In the genomic region with DNA sequence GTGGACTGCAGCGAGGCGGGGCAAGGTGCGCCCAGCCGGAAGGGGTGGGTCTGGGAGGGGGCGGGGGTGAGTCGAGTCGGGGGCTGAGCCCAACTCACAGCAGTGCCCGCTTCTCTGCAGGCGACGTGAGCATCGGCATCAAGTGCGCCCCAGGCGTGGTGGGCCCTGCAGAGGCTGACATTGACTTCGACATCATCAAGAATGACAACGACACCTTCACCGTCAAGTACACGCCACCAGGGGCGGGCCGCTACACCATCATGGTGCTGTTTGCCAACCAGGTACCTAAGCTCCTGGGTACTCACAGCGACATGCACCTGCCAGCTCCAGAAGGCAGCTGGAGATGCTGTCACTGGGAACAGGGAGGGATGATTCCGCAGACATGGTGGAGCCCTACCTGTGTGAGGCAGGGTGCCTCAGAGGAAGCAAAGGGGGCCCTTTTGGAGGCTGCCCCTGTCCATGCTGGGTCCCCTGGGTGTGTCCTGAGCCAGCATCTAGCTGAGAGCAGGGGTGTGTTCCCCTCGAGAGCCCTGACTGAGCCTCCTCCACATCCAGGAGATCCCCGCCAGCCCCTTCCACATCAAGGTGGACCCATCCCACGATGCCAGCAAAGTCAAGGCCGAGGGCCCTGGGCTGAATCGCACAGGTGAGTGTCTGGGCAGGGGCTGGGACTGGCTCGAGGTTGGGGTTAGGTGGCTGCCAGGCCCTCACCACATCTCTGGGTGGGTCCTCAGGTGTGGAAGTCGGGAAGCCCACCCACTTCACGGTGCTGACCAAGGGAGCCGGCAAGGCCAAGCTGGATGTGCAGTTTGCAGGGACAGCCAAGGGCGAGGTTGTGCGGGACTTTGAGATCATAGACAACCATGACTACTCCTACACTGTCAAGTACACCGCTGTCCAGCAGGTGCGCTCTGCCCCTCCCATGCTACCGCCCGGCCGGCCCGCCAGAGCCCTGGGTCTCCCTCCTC, we compare ENCODE assay signal across 1 cellular context.
TF ChIP-seq lines count a peak whose summit lies in the region.

No MANE protein-coding gene starts in this region.

TF ChIP-seq in H1, 55 proteins besides CTCF, POLR2A, EP300 and RAD21:
- no peak for TF ChIP-seq BACH1 (IDR thresholded peaks at IDR 0.05; ENCODE audit: low read length)
- no peak for TF ChIP-seq SP1 (IDR thresholded peaks at IDR 0.05; ENCODE audit: low read depth, low read length)
- no peak for TF ChIP-seq POU5F1 (IDR thresholded peaks at IDR 0.05; ENCODE audit: low read depth, low read length)
- TF ChIP-seq CTBP2 (IDR thresholded peaks at IDR 0.05; ENCODE audit: borderline replicate concordance, insufficient read depth, insufficient read length, low read length) = no peak
- no peak for TF ChIP-seq NRF1 (IDR thresholded peaks at IDR 0.05; ENCODE audit: low read depth, low read length)
- TF ChIP-seq CHD1 (IDR thresholded peaks at IDR 0.05; ENCODE audit: low read depth, low read length) = no peak
- TF ChIP-seq JUND (IDR thresholded peaks at IDR 0.05; ENCODE audit: low read length) = no peak
- TF ChIP-seq RXRA (IDR thresholded peaks at IDR 0.05; ENCODE audit: insufficient read depth, low read depth, low read length) = no peak
- TF ChIP-seq, protein P1, sequence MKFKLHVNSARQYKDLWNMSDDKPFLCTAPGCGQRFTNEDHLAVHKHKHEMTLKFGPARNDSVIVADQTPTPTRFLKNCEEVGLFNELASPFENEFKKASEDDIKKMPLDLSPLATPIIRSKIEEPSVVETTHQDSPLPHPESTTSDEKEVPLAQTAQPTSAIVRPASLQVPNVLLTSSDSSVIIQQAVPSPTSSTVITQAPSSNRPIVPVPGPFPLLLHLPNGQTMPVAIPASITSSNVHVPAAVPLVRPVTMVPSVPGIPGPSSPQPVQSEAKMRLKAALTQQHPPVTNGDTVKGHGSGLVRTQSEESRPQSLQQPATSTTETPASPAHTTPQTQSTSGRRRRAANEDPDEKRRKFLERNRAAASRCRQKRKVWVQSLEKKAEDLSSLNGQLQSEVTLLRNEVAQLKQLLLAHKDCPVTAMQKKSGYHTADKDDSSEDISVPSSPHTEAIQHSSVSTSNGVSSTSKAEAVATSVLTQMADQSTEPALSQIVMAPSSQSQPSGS (IDR thresholded peaks at IDR 0.05; ENCODE audit: low read length) = no peak
- no peak for TF ChIP-seq USF2 (IDR thresholded peaks at IDR 0.05; ENCODE audit: low read length)
- TF ChIP-seq TCF12 (IDR thresholded peaks at IDR 0.05; ENCODE audit: low read depth, low read length) = no peak
- TF ChIP-seq HDAC6 (IDR thresholded peaks at IDR 0.05; ENCODE audit: low read depth, low read length) = no peak
- TF ChIP-seq POLR2AphosphoS5 (IDR thresholded peaks at IDR 0.05; ENCODE audit: low read depth, low read length) = no peak
- no peak for TF ChIP-seq CBX5 (IDR thresholded peaks at IDR 0.05; ENCODE audit: low read depth, low read length)
- no peak for TF ChIP-seq HDAC2 (IDR thresholded peaks at IDR 0.05; ENCODE audit: borderline replicate concordance in 1 of 2, low read depth in 2 of 2, low read length in 2 of 2)
- TF ChIP-seq BRCA1 (IDR thresholded peaks at IDR 0.05; ENCODE audit: low read depth, low read length) = no peak
- TF ChIP-seq CHD2 (IDR thresholded peaks at IDR 0.05; ENCODE audit: low read length) = no peak
